ENCODE assay signal across 8 cellular contexts in genomic region chr1:110210604-110211502, GRCh38. TPM values are rescaled to one million over a fixed set of nuclear protein-coding genes. Genes with fewer than 3 reads are reported as not detected.
DNase-seq lines count a peak whose midpoint lies in the region; ATAC-seq and TF ChIP-seq lines count a peak whose summit lies in the region.

No MANE protein-coding gene starts in this region.

- CTCF ChIA-PET in CD8-positive, alpha-beta memory T cell (lab: Charles Lee): interaction anchor here (1.0 to 14.4 kb wide), 7 partner anchors 8 to 251 kb away, joined by 3 to 438 read pairs (median 11); partner anchors contain the start of gene RBM15

- peak overlapping the region; percentile 76 to 98 (median 90) for H3K27ac Mint-ChIP-seq in CD8-positive, alpha-beta memory T cell

- no peaks in the 10 kb centered on the region for H3K27me3 ChIP-seq in CD8-positive, alpha-beta memory T cell (ENCODE audit: insufficient read depth, low read length, poor library complexity, severe bottlenecking)
- H3K27me3 ChIP-seq in iPS-20b (ENCODE audit: insufficient read depth, low read length): peaks cover 54% of the 10 kb centered on the region

- in situ Hi-C loops in astrocyte of the spinal cord (cut with HindIII; ENCODE audit: low sequenced_read_pairs): no loop called here

- peaks cover 34 to 67% (median 54%) of the 10 kb centered on the region in 3 donors for H3K4me1 Mint-ChIP-seq in CD8-positive, alpha-beta memory T cell

- H3K9ac ChIP-seq in iPS-20b (ENCODE audit: low read depth, low read length): peak overlapping the region; percentile 2; the same call in 1 of the 2 replicates

- H3K36me3 ChIP-seq in CD8-positive, alpha-beta memory T cell (ENCODE audit: insufficient read depth, low read length): no peaks in the 10 kb centered on the region
- peaks cover 4% of the 10 kb centered on the region; the same call in 1 of the 2 replicates for H3K36me3 ChIP-seq in KOPT-K1 (ENCODE audit: insufficient read depth, low read length)
- H3K36me3 ChIP-seq in iPS-20b (ENCODE audit: insufficient read depth, low read depth, low read length): no peaks in the 10 kb centered on the region

- H3K4me3 ChIP-seq in CD8-positive, alpha-beta memory T cell (ENCODE audit: low read length): peak overlapping the region; percentile 64
- H3K4me3 ChIP-seq in astrocyte of the spinal cord (ENCODE audit: low read depth, low read length): peak overlapping the region; percentile 32
- H3K4me3 ChIP-seq in iPS-20b (ENCODE audit: low read length): peak overlapping the region; percentile 63

- no peaks in the 10 kb centered on the region for H3K9me3 ChIP-seq in CD8-positive, alpha-beta memory T cell (ENCODE audit: low read length)
- H3K9me3 ChIP-seq in KOPT-K1 (ENCODE audit: insufficient read depth, low read length, poor library complexity, severe bottlenecking) (no peaks in the 10 kb centered on the region), iPS-20b (ENCODE audit: insufficient read depth, low read depth, low read length) (no peaks in the 10 kb centered on the region)

- ATAC-seq in GM21390 (IDR thresholded peaks at IDR 0.05; ENCODE audit: unreplicated experiment): peak; percentile 9

- H3K36me3 Mint-ChIP-seq in CD8-positive, alpha-beta memory T cell: peaks cover 0 to 3% (median 0%) of the 10 kb centered on the region in 3 donors

- H3K4me1 ChIP-seq in CD8-positive, alpha-beta memory T cell (ENCODE audit: insufficient read depth, low read length): peaks cover 29% of the 10 kb centered on the region
- H3K4me1 ChIP-seq in iPS-20b (ENCODE audit: insufficient read depth, low read length): peaks cover 23% of the 10 kb centered on the region; the same call in 1 of the 2 replicates

- POLR2A ChIA-PET in CD8-positive, alpha-beta memory T cell (lab: Charles Lee): interaction anchor here (6.6 kb wide), 1 partner anchor 128 kb away, joined by 42 read pairs; the partner anchor contains the start of gene RBM15

- no peak for TF ChIP-seq CTCF in astrocyte of the spinal cord (IDR thresholded peaks at IDR 0.05; ENCODE audit: low read depth, low read length)

- no peaks in the 10 kb centered on the region for H3K9me3 Mint-ChIP-seq in CD8-positive, alpha-beta memory T cell

- H3K4me3 Mint-ChIP-seq in CD8-positive, alpha-beta memory T cell: peak overlapping the region; percentile 82 to 94 (median 88)

- H3K27ac ChIP-seq in CD8-positive, alpha-beta memory T cell (ENCODE audit: low read depth, low read length): peak overlapping the region; percentile 62
- H3K27ac ChIP-seq in KOPT-K1 (ENCODE audit: low read depth, low read length, poor library complexity, severe bottlenecking) (peak overlapping the region; percentile 70), iPS-20b (ENCODE audit: low read length) (no peak overlapping the region)

- peaks cover 0 to 5% of the 10 kb centered on the region in 2 donors for H3K27me3 Mint-ChIP-seq in CD8-positive, alpha-beta memory T cell

- peak; percentile 39 to 76 (median 58) for DNase-seq in CD8-positive, alpha-beta memory T cell
- DNase-seq in T-helper 2 cell (peak; percentile 29 to 78 (median 48)), astrocyte of the spinal cord (ENCODE audit: low read depth, low spot score) (peak; percentile 16), inferior parietal cortex (ENCODE audit: extremely low spot score) (no peak)
- DNase-seq in stimulated activated CD4-positive, alpha-beta T cell treated with anti-CD3 and anti-CD28 coated beads, Interleukin-12 subunit alpha, Interleukin-12 subunit beta, amount 100 ng/mL, for 24 hours (ENCODE audit: low read depth in 2 of 2): peak; percentile 24 to 52

RNA-seq across cellular contexts. Expression of gene KCNC4, which starts 0.7 kb away (rescaled TPM):
- total RNA-seq in CD8-positive, alpha-beta memory T cell: 1 to 10 TPM; 6.4 to 8.4 TPM
- 2.0 TPM for polyA plus RNA-seq in CD8-positive, alpha-beta memory T cell
